ENCODE assay signal across 24 cellular contexts in the genomic region with DNA sequence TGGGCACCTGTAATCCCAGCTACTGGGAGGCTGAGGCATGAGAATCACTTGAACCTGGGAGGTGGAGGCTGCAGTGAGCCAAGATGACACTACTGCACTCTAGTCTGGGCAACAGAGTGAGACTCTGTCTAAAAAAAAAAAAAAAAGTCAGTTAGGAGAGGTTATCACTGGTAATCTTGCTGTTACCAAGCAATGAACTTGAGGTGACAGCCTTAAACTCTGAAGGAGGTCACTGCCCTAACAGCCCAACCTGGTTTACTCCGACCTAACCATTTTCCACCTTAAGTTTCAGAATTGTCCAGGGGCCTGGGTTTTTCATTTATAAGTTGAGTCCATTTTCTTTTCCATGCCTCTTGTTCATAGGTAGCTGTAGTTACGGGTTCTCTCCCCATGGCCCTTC.
"Had no signal": no experiment of that assay in that cellular context is flagged by ENCODE, and none has a peak within 500 bp of the region (broad histone marks: within the 10 kb centered on the region; RNA-seq: fewer than 3 reads in every experiment).

No MANE protein-coding gene starts in this region.

- H3K4me3 ChIP-seq: spleen, thyroid gland had no signal

- H3K4me3 Mint-ChIP-seq: activated B cell treated with CpG ODN at 0.5 μM for 24 hours; activated CD4-positive, alpha-beta T cell treated with anti-CD3 and anti-CD28 coated beads for 36 hours; activated naive CD4-positive, alpha-beta T cell treated with anti-CD3 and anti-CD28 coated beads, Interleukin-2, amount 10 ng/mL, durations not matched to agents 7 days and 5 days; activated naive CD8-positive, alpha-beta T cell treated with anti-CD3 and anti-CD28 coated beads, Interleukin-2, amount 50 U/mL, for 24 hours; brain; dendritic cell treated with granulocyte-macrophage colony-stimulating factor and Interleukin-4, amounts not matched to agents 40 ng/mL and 50 ng/mL, for 4 days; memory B cell; nephron progenitor cell; T-helper 17 cell had no signal

- H3K27me3 ChIP-seq: foreskin keratinocyte, spleen, thyroid gland had no signal

- DNase-seq: activated B cell treated with CpG ODN at 0.5 μM for 24 hours; activated CD4-positive, alpha-beta T cell treated with anti-CD3 and anti-CD28 coated beads for 36 hours; activated CD4-positive, alpha-beta T cell treated with anti-CD3 and anti-CD28 coated beads, Interleukin-2, amount 50 U/mL, for 4 hours; activated CD8-positive, alpha-beta memory T cell treated with anti-CD3 and anti-CD28 coated beads for 24 hours; activated CD8-positive, alpha-beta memory T cell treated with anti-CD3 and anti-CD28 coated beads, Interleukin-2, amount 50 U/mL, for 4 hours; activated effector memory CD4-positive, alpha-beta T cell treated with Interleukin-2 at 50 U/mL for 16 hours; activated naive CD4-positive, alpha-beta T cell treated with anti-CD3 and anti-CD28 coated beads, Interleukin-2, amount 10 ng/mL, durations not matched to agents 7 days and 5 days; activated naive CD8-positive, alpha-beta T cell treated with anti-CD3 and anti-CD28 coated beads, Interleukin-2, amount 50 U/mL, for 24 hours; activated T-cell treated with anti-CD3 and anti-CD28 coated beads, Interleukin-2, amount 50 U/mL, for 48 hours; aorta; effector CD4-positive, alpha-beta T cell; hippocampal formation; nephron progenitor cell; spleen; stimulated activated CD4-positive, alpha-beta T cell treated with anti-CD3 and anti-CD28 coated beads, Interleukin-4, amount 100 ng/mL, for 1 hour; stimulated activated naive CD4-positive, alpha-beta T cell treated with Interleukin-2 at 50 U/mL for 16 hours; substantia nigra; SW 1271; T-helper 17 cell; thyroid gland had no signal

- H3K27me3 Mint-ChIP-seq: activated B cell treated with CpG ODN at 0.5 μM for 24 hours; activated CD4-positive, alpha-beta T cell treated with anti-CD3 and anti-CD28 coated beads for 36 hours; activated naive CD4-positive, alpha-beta T cell treated with anti-CD3 and anti-CD28 coated beads, Interleukin-2, amount 10 ng/mL, durations not matched to agents 7 days and 5 days; activated naive CD8-positive, alpha-beta T cell treated with anti-CD3 and anti-CD28 coated beads, Interleukin-2, amount 50 U/mL, for 24 hours; brain; dendritic cell treated with granulocyte-macrophage colony-stimulating factor and Interleukin-4, amounts not matched to agents 40 ng/mL and 50 ng/mL, for 4 days; memory B cell; T-helper 17 cell had no signal

- H3K9me3 ChIP-seq: spleen, thyroid gland had no signal

- H3K4me1 ChIP-seq: foreskin keratinocyte had no signal

- H3K9me3 Mint-ChIP-seq: activated B cell treated with CpG ODN at 0.5 μM for 24 hours; activated naive CD4-positive, alpha-beta T cell treated with anti-CD3 and anti-CD28 coated beads, Interleukin-2, amount 10 ng/mL, durations not matched to agents 7 days and 5 days; activated naive CD8-positive, alpha-beta T cell treated with anti-CD3 and anti-CD28 coated beads, Interleukin-2, amount 50 U/mL, for 24 hours; brain; dendritic cell treated with granulocyte-macrophage colony-stimulating factor and Interleukin-4, amounts not matched to agents 40 ng/mL and 50 ng/mL, for 4 days; memory B cell; nephron progenitor cell had no signal

- H3K27ac Mint-ChIP-seq: activated B cell treated with CpG ODN at 0.5 μM for 24 hours; activated CD4-positive, alpha-beta T cell treated with anti-CD3 and anti-CD28 coated beads for 36 hours; activated naive CD8-positive, alpha-beta T cell treated with anti-CD3 and anti-CD28 coated beads, Interleukin-2, amount 50 U/mL, for 24 hours; dendritic cell treated with granulocyte-macrophage colony-stimulating factor and Interleukin-4, amounts not matched to agents 40 ng/mL and 50 ng/mL, for 4 days; memory B cell; nephron progenitor cell; T-helper 17 cell had no signal

- ATAC-seq: activated CD4-positive, alpha-beta T cell treated with anti-CD3 and anti-CD28 coated beads for 36 hours; activated naive CD8-positive, alpha-beta T cell treated with anti-CD3 and anti-CD28 coated beads, Interleukin-2, amount 50 U/mL, for 24 hours; T-helper 17 cell had no signal

- H3K27ac ChIP-seq: foreskin keratinocyte, spleen, thyroid gland had no signal
